Comparison of ENCODE assay signal across 8 cellular contexts in genomic region chr19:49056101-49056901, GRCh38. TPM values are rescaled to one million over a fixed set of nuclear protein-coding genes. Genes with fewer than 3 reads are reported as not detected.
DNase-seq lines count a peak whose midpoint lies in the region; ATAC-seq and TF ChIP-seq lines count a peak whose summit lies in the region.

No MANE protein-coding gene starts in this region.

- no peaks in the 10 kb centered on the region for H3K9me3 Mint-ChIP-seq in central memory CD8-positive, alpha-beta T cell

- H3K27me3 Mint-ChIP-seq in central memory CD8-positive, alpha-beta T cell = peaks cover 46% of the 10 kb centered on the region

- peak overlapping the region; percentile 79 for H3K4me3 Mint-ChIP-seq in central memory CD8-positive, alpha-beta T cell

- peak overlapping the region; percentile 15; the same call in 1 of the 2 replicates for H3K27ac ChIP-seq in WERI-Rb-1

- intact Hi-C loops in left colon (cut with DNase I, micrococcal nuclease) = no loop called here

- H3K4me3 ChIP-seq in WERI-Rb-1 (ENCODE audit: low read depth, low read length) = peak overlapping the region; percentile 52

- peaks cover 22% of the 10 kb centered on the region for H3K4me1 Mint-ChIP-seq in central memory CD8-positive, alpha-beta T cell

- H3K9me3 ChIP-seq in WERI-Rb-1 (ENCODE audit: severe bottlenecking) = no peaks in the 10 kb centered on the region

- DNase-seq in DMS53 (lab: John Stamatoyannopoulos, UW) (peak; percentile 68), HT1080 (ENCODE audit: low read depth) (peak; percentile 58), WERI-Rb-1 (peak; percentile 72), left colon (peak; percentile 37 to 68), NCI-H1694 (lab: John Stamatoyannopoulos, UW) (no peak)
- DNase-seq in central memory CD8-positive, alpha-beta T cell (ENCODE audit: low spot score in 2 of 2) = peak; percentile 23 to 42
- peak; percentile 55 for DNase-seq in stimulated activated CD4-positive, alpha-beta T cell treated with anti-CD3 and anti-CD28 coated beads, Interleukin-4, amount 100 ng/mL, for 24 hours

- H3K36me3 Mint-ChIP-seq in central memory CD8-positive, alpha-beta T cell (ENCODE audit: insufficient read depth) = peaks cover 1% of the 10 kb centered on the region

- no peak for ATAC-seq in central memory CD8-positive, alpha-beta T cell (replicated peaks; ENCODE audit: extremely low read depth, poor library complexity, severe bottlenecking)
- ATAC-seq in left colon (peak; percentile 86), GM21786 (IDR thresholded peaks at IDR 0.05; ENCODE audit: unreplicated experiment) (no peak)

- H3K27me3 ChIP-seq in WERI-Rb-1 (ENCODE audit: insufficient read depth, low read depth, severe bottlenecking) = no peaks in the 10 kb centered on the region

- H3K27ac Mint-ChIP-seq in central memory CD8-positive, alpha-beta T cell (ENCODE audit: low read depth) = no peak overlapping the region

- 0 out of 2 replicates have a peak, but pooled peaks have one; percentile 5 for TF ChIP-seq CTCF in WERI-Rb-1 (IDR thresholded peaks at IDR 0.05; ENCODE audit: low read depth, low read length)

- no peaks in the 10 kb centered on the region for H3K36me3 ChIP-seq in WERI-Rb-1

RNA-seq across cellular contexts. Expression of gene CGB7, which starts 1.2 kb away (rescaled TPM):
- 0.10 and 0.61 TPM in 2 replicates for total RNA-seq in HT1080 (2014; rRNA removed; shearing (Covaris generic))
- 2.0 and 2.3 TPM in 2 replicates for polyA plus RNA-seq in HT1080 (2015; cell fraction: cytosol; rRNA removed)
- polyA plus RNA-seq in HT1080 (2015; cell fraction: nucleus; rRNA removed) = 6.1 and 7.6 TPM in 2 replicates
- total RNA-seq in left colon = not detected

RNA-seq across cellular contexts. Expression of gene CGB8, which starts 7.4 kb away (rescaled TPM):
- 5.8 and 11.3 TPM in 2 replicates for total RNA-seq in HT1080 (2014; rRNA removed; shearing (Covaris generic))
- polyA plus RNA-seq in HT1080 (2015; cell fraction: cytosol; rRNA removed) = 13.3 and 21.8 TPM in 2 replicates
- 23.6 and 31.8 TPM in 2 replicates for polyA plus RNA-seq in HT1080 (2015; cell fraction: nucleus; rRNA removed)
- not detected for total RNA-seq in left colon

RNA-seq across cellular contexts. Expression of gene NTF4, which starts 8.3 kb away (rescaled TPM):
- not detected in 2 replicates for total RNA-seq in HT1080 (2014; rRNA removed; shearing (Covaris generic))
- polyA plus RNA-seq in HT1080 (2015; cell fraction: cytosol; rRNA removed) = not detected in 2 replicates
- polyA plus RNA-seq in HT1080 (2015; cell fraction: nucleus; rRNA removed) = not detected in 2 replicates
- total RNA-seq in left colon = not detected

RNA-seq across cellular contexts. Expression of gene CGB5, which starts 12.7 kb away (rescaled TPM):
- 0.16 and 0.67 TPM in 2 replicates for total RNA-seq in HT1080 (2014; rRNA removed; shearing (Covaris generic))
- polyA plus RNA-seq in HT1080 (2015; cell fraction: cytosol; rRNA removed) = 2.3 and 2.6 TPM in 2 replicates
- polyA plus RNA-seq in HT1080 (2015; cell fraction: nucleus; rRNA removed) = 1.3 and 1.9 TPM in 2 replicates
- not detected for total RNA-seq in left colon

RNA-seq across cellular contexts. Expression of gene KCNA7, which starts 16.2 kb away (rescaled TPM):
- total RNA-seq in HT1080 (2014; rRNA removed; shearing (Covaris generic)) = not detected in 2 replicates
- not detected in 2 replicates for polyA plus RNA-seq in HT1080 (2015; cell fraction: cytosol; rRNA removed)
- polyA plus RNA-seq in HT1080 (2015; cell fraction: nucleus; rRNA removed) = not detected in 2 replicates
- not detected for total RNA-seq in left colon
